19 cellular contexts compared by ENCODE assay signal in the genomic region with DNA sequence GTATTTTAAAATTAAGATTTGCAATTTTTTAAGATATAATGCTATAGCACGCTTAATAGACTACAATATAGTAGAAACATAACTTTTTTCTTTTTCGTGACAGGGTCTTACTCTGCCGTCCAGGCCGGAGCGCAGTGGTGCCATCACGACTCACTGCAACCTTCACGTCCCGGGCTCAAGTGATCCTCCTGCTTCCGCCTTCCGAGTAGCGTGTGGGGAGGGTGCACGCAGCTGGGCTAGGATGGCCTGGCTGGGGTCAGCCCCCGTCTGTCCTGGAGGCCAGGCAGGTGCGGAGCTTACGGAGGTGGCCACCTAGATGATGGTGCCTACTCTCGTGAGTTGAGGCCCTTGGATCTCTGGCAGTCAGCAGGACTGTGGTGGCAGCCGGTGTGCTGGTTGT. TPM values are rescaled to one million over a fixed set of nuclear protein-coding genes. Genes with fewer than 3 reads are reported as not detected.
DNase-seq lines count a peak whose midpoint lies in the region; ATAC-seq, FAIRE-seq and TF ChIP-seq lines count a peak whose summit lies in the region.
"Had no signal": no experiment of that assay in that cellular context is flagged by ENCODE, and none has a peak within 500 bp of the region (broad histone marks: within the 10 kb centered on the region; RNA-seq: fewer than 3 reads in every experiment).

No MANE protein-coding gene starts in this region.

- no peak for TF ChIP-seq CTCF in H1 (IDR thresholded peaks at IDR 0.05; ENCODE audit: control extremely low read depth in 1 of 3, insufficient read depth in 1 of 3, low read depth in 1 of 3, low read length in 3 of 3)

- POLR2A ChIA-PET in H1 (lab: Charles Lee; ENCODE audit: partially characterized antibody), result interaction anchor here (0.7 kb wide), 1 partner anchor 11 kb away, joined by 3 read pairs; no protein-coding TSS in a partner anchor

- peak overlapping the region; percentile 3 for H3K9ac ChIP-seq in NT2/D1 (ENCODE audit: insufficient read length, low read depth)
- no peak overlapping the region for H3K9ac ChIP-seq in H1 (replicated peaks in 1 of 4; ENCODE audit: extremely low read depth in 1 of 4, low read depth in 3 of 4, low read length in 3 of 4)
- H3K9ac ChIP-seq in mesendoderm (ENCODE audit: low read length), result no peak overlapping the region

- CTCF ChIA-PET in H1 (lab: Charles Lee; ENCODE audit: partially characterized antibody), result interaction anchor here (0.9 to 4.5 kb wide), 15 partner anchors 11 to 153 kb away, joined by 3 to 38 read pairs (median 4); no protein-coding TSS in a partner anchor

- WGBS in H1 (ENCODE audit: extremely low coverage in 1 of 2, insufficient coverage in 1 of 2, insufficient read length in 1 of 2, insufficient replicate concordance in 2 of 2, low coverage in 1 of 2, low lambda C conversion rate in 2 of 2, missing lambda C conversion rate in 1 of 2), 2 experiments, result 97% methylated on average over 16 of the region's 17 CpGs; no CpG with 5 or more reads in 1 of the 2 experiments
- WGBS in mesendoderm (ENCODE audit: extremely low coverage, insufficient coverage, low lambda C conversion rate), result no CpG with 5 or more reads among the region's 17 CpGs

- peak overlapping the region; percentile 98; the same call in 1 of the 2 replicates for H2AK5ac ChIP-seq in H1 (ENCODE audit: low read depth, low read length)
- no peak overlapping the region for H2AK5ac ChIP-seq in mesendoderm (ENCODE audit: low read length)

- H3K23me2 ChIP-seq in H1 (ENCODE audit: low read depth, low read length), result no peaks in the 10 kb centered on the region

- H3K18ac ChIP-seq in H1 (ENCODE audit: extremely low read depth, low read length) (no peak overlapping the region), mesendoderm (ENCODE audit: low read length) (no peak overlapping the region)

- H2BK120ac ChIP-seq in H1 (replicated peaks; ENCODE audit: low read depth, low read length) (no peak overlapping the region), mesendoderm (ENCODE audit: low read depth, low read length) (no peak overlapping the region)

- FAIRE-seq in H1 (lab: Jason Lieb, UNC), result no peak
- FAIRE-seq: GM12891, GM18507, H54 had no signal

- H3K9me3 ChIP-seq in NT2/D1 (ENCODE audit: insufficient read depth, low read length) (no peaks in the 10 kb centered on the region), H1 (ENCODE audit: insufficient read depth in 2 of 2, low read depth in 1 of 2, low read length in 1 of 2) (no peaks in the 10 kb centered on the region)

- peaks cover 2% of the 10 kb centered on the region in 2 experiments for H4K20me1 ChIP-seq in H1 (replicated peaks in 1 of 2; ENCODE audit: control insufficient read depth in 1 of 2, insufficient read depth in 2 of 2, low read length in 2 of 2)

- no peaks in the 10 kb centered on the region for H3K27me3 ChIP-seq in NT2/D1 (ENCODE audit: insufficient read depth, insufficient read length)
- no peaks in the 10 kb centered on the region for H3K27me3 ChIP-seq in H1 (replicated peaks in 1 of 4; ENCODE audit: control insufficient read depth in 3 of 4, extremely low read depth in 1 of 4, insufficient read depth in 3 of 4, low read length in 3 of 4)
- H3K27me3 ChIP-seq in mesendoderm (ENCODE audit: insufficient read depth, low read length, poor library complexity), result no peaks in the 10 kb centered on the region

- H4K91ac ChIP-seq in H1 (replicated peaks; ENCODE audit: insufficient read length, low read length), result no peak overlapping the region

- no peak overlapping the region for H2BK5ac ChIP-seq in H1 (ENCODE audit: low read depth, low read length)
- no peak overlapping the region for H2BK5ac ChIP-seq in mesendoderm (ENCODE audit: low read length)

- no peak overlapping the region; the same call in 1 of the 2 replicates for H3K27ac ChIP-seq in H1 (ENCODE audit: low read depth, low read length)
- H3K27ac ChIP-seq in mesendoderm (ENCODE audit: low read depth, low read length), result no peak overlapping the region

- H3K79me2 ChIP-seq in H1 (ENCODE audit: control insufficient read depth in 1 of 2, insufficient read depth in 2 of 2, low read length in 2 of 2) (no peaks in the 10 kb centered on the region), mesendoderm (ENCODE audit: control insufficient read depth, insufficient read depth, low read length) (no peaks in the 10 kb centered on the region)

- H3K14ac ChIP-seq in H1 (ENCODE audit: insufficient read length), result no peak overlapping the region

- peak overlapping the region; percentile 53 for H4K8ac ChIP-seq in H1 (ENCODE audit: extremely low read depth, insufficient read depth, low read length)
- H4K8ac ChIP-seq in mesendoderm (ENCODE audit: low read depth, low read length), result no peak overlapping the region

- TF ChIP-seq RAD21 in H1 (IDR thresholded peaks at IDR 0.05 in 1 of 2, conservative IDR thresholded peaks at IDR 0.05 in 1 of 2; ENCODE audit: low read depth in 2 of 2, low read length in 2 of 2), result no peak

- H3K23ac ChIP-seq in H1 (ENCODE audit: insufficient read length) (no peak overlapping the region), mesendoderm (ENCODE audit: low read length) (no peak overlapping the region)

- H3K79me1 ChIP-seq in H1 (ENCODE audit: low read depth, low read length) (peaks cover 7% of the 10 kb centered on the region), mesendoderm (ENCODE audit: low read length) (no peaks in the 10 kb centered on the region)

- ATAC-seq in stimulated activated naive CD8-positive, alpha-beta T cell treated with anti-CD3 and anti-CD28 coated beads, Interleukin-15, Interleukin-2, amounts not matched to agents 100 U/mL and 50 U/mL, for 24 hours, result no peak

- H4K5ac ChIP-seq in H1 (ENCODE audit: insufficient read length, low read depth, low read length) (no peak overlapping the region), mesendoderm (ENCODE audit: low read length) (no peak overlapping the region)

- H2BK20ac ChIP-seq in H1 (ENCODE audit: low read length), result no peak overlapping the region

- TF ChIP-seq EP300 in H1 (IDR thresholded peaks at IDR 0.05; ENCODE audit: borderline replicate concordance in 1 of 2, low read depth in 2 of 2, low read length in 2 of 2), result no peak

- H3K4me1 ChIP-seq in NT2/D1 (ENCODE audit: insufficient read depth, insufficient read length) (peaks cover 33% of the 10 kb centered on the region), H1 (replicated peaks in 1 of 4; ENCODE audit: control insufficient read depth in 3 of 4, insufficient read depth in 4 of 4, low read length in 3 of 4) (peaks cover 0 to 16% (median under 1%) of the 10 kb centered on the region in 4 experiments; a peak in 4 of 7 replicates), mesendoderm (ENCODE audit: control insufficient read depth, low read depth, low read length) (no peaks in the 10 kb centered on the region)

- H2BK12ac ChIP-seq in H1 (ENCODE audit: low read depth, low read length), result 0 out of 2 replicates have a peak overlapping the region, but pooled peaks have one; percentile 4

- no peak overlapping the region for H2BK15ac ChIP-seq in H1 (ENCODE audit: low read length)
- H2BK15ac ChIP-seq in mesendoderm (replicated peaks; ENCODE audit: low read depth), result no peak overlapping the region

- H3K36me3 ChIP-seq in NT2/D1 (ENCODE audit: insufficient read depth, insufficient read length, low read length) (no peaks in the 10 kb centered on the region), H1 (ENCODE audit: control insufficient read depth in 2 of 4, insufficient read depth in 4 of 4, low read length in 3 of 4) (peaks cover 0 to 3% (median 0%) of the 10 kb centered on the region in 4 experiments; a peak in 1 of 8 replicates), mesendoderm (ENCODE audit: control insufficient read depth, insufficient read depth, low read length) (no peaks in the 10 kb centered on the region)

- H3K56ac ChIP-seq in H1 (replicated peaks; ENCODE audit: insufficient read length, low read depth, low read length), result no peak overlapping the region
- H3K56ac ChIP-seq in mesendoderm (ENCODE audit: low read length), result peak overlapping the region; percentile 15

- no peak for TF ChIP-seq POLR2A in H1 (IDR thresholded peaks at IDR 0.05; ENCODE audit: control extremely low read depth in 1 of 2, low read depth in 2 of 2, low read length in 2 of 2)

- H2AFZ ChIP-seq in H1 (ENCODE audit: low read length), result no peak overlapping the region
- H2AFZ ChIP-seq: GM23338 had no signal

- H3K4ac ChIP-seq in H1 (replicated peaks; ENCODE audit: insufficient read length, low read depth, low read length) (no peak overlapping the region), mesendoderm (ENCODE audit: low read depth, low read length) (no peak overlapping the region)

- H3K4me2 ChIP-seq in H1 (ENCODE audit: insufficient read depth in 1 of 2, low read depth in 2 of 2, low read length in 2 of 2) (no peak overlapping the region), mesendoderm (ENCODE audit: low read length) (no peak overlapping the region)
- H3K4me2 ChIP-seq: GM23338 had no signal

- DNase-seq in NT2/D1 (ENCODE audit: low read depth, low spot score) (no peak), H1 (ENCODE audit: low read depth in 1 of 2, low spot score in 2 of 2) (no peak), mesendoderm (no peak), NCI-H187 (lab: John Stamatoyannopoulos, UW) (no peak), SIG-M5 treated with dmso at 0.1 percent for 504 hours (lab: John Stamatoyannopoulos, UW; ENCODE audit: unreplicated experiment) (no peak)
- DNase-seq in stimulated activated naive CD8-positive, alpha-beta T cell treated with anti-CD3 and anti-CD28 coated beads, Interleukin-15, Interleukin-2, amounts not matched to agents 100 U/mL and 50 U/mL, for 24 hours, result no peak
- DNase-seq: C1 segment of cervical spinal cord; Calu3; CD4-positive, alpha-beta memory T cell; COR-L47; DMS53; DMS79 treated with DMSO at 0.1 percent for 48 hours; GF-D8; HCEC 1CT had no signal

- H3K4me3 ChIP-seq in NT2/D1 (ENCODE audit: insufficient read length, low read depth) (no peak overlapping the region), H1 (ENCODE audit: extremely low read depth in 1 of 4, insufficient read depth in 2 of 4, low read depth in 3 of 4, low read length in 4 of 4) (no peak overlapping the region), mesendoderm (ENCODE audit: low read length) (no peak overlapping the region)
- H3K4me3 ChIP-seq: GM23338 had no signal

TF ChIP-seq in H1, 55 proteins besides CTCF, POLR2A, EP300 and RAD21 (continues in another document):
- no peak for TF ChIP-seq SAP30 (IDR thresholded peaks at IDR 0.05; ENCODE audit: insufficient read depth, insufficient replicate concordance, low read length)

RNA-seq across cellular contexts. Expression of a gene that starts 50.1 kb away (rescaled TPM):
- 28.3 and 28.4 TPM in 2 replicates for total RNA-seq in H1 (2021; fragmentation: NEBNext Ultra II Directional; extraction: Animal tissue kit (Norgen Biotek cat#: 25700))
- polyA plus RNA-seq in H1 (2011; rRNA removed), result 10.3 and 19.3 TPM in 2 replicates
- polyA plus RNA-seq in H1 (2011; cell fraction: cytosol; rRNA removed), result 16.6 TPM
- 21.3 TPM for polyA plus RNA-seq in H1 (2011; cell fraction: nucleus; rRNA removed)
- polyA plus RNA-seq in H1 (2012, experiment 1 of 2), result 10.2 to 20.9 TPM (median 18.6 TPM) in 4 replicates
- 15.9 TPM for polyA plus RNA-seq in H1 (2012, experiment 2 of 2)
- 13.8 TPM for polyA plus RNA-seq in H1 (2013, experiment 1 of 2)
- 14.8 TPM for polyA plus RNA-seq in H1 (2013, experiment 2 of 2)
- 6.4 and 9.5 TPM in 2 replicates for polyA minus RNA-seq in H1 (2011; rRNA and poly(A)+ RNA removed)
- polyA minus RNA-seq in H1 (2011; cell fraction: cytosol; rRNA and poly(A)+ RNA removed), result 15.0 TPM
- 16.9 TPM for polyA minus RNA-seq in H1 (2011; cell fraction: nucleus; rRNA and poly(A)+ RNA removed)
- polyA plus RNA-seq in mesendoderm (2013, experiment 1 of 2), result 9.3 TPM
- 10.2 TPM for polyA plus RNA-seq in mesendoderm (2013, experiment 2 of 2)
- polyA plus RNA-seq: BJ; CD4-positive, alpha-beta memory T cell had no signal
